In genomic region chr9:93300175-93300572, GRCh38 we compare ENCODE assay signal across 14 cellular contexts.
A peak's percentile ranks its signal among the peaks of the same experiment; 100 is the strongest.
DNase-seq lines count a peak whose midpoint lies in the region; ATAC-seq, FAIRE-seq and TF ChIP-seq lines count a peak whose summit lies in the region.
"Had no signal": no experiment of that assay in that cellular context is flagged by ENCODE, and none has a peak within 500 bp of the region (broad histone marks: within the 10 kb centered on the region; RNA-seq: fewer than 3 reads in every experiment).

No MANE protein-coding gene starts in this region.

- H2BK15ac ChIP-seq in neuronal stem cell (ENCODE audit: low read length) (no peak overlapping the region), mesenchymal stem cell (ENCODE audit: low read depth, poor library complexity, severe bottlenecking) (no peak overlapping the region)

- H2AFZ ChIP-seq in neuronal stem cell (ENCODE audit: low read length), result no peak overlapping the region
- no peak overlapping the region for H2AFZ ChIP-seq in mesenchymal stem cell (ENCODE audit: low read depth, low read length)

- H2BK5ac ChIP-seq in neuronal stem cell (ENCODE audit: low read length) (no peak overlapping the region), mesenchymal stem cell (ENCODE audit: low read depth, low read length, poor library complexity, severe bottlenecking) (no peak overlapping the region)

- no peak for FAIRE-seq in D721Med (lab: Jason Lieb, UNC)
- FAIRE-seq: H54 had no signal

- H3K27ac ChIP-seq in WERI-Rb-1 (peak overlapping the region; percentile 94), neuronal stem cell (replicated peaks; ENCODE audit: low read length) (no peak overlapping the region), mesenchymal stem cell (ENCODE audit: low read length, poor library complexity, severe bottlenecking) (no peak overlapping the region)
- H3K27ac ChIP-seq: KMS-11 had no signal

- H3K4ac ChIP-seq in neuronal stem cell (ENCODE audit: low read length) (no peak overlapping the region), mesenchymal stem cell (ENCODE audit: low read depth in 1 of 2, low read length in 2 of 2) (no peak overlapping the region)

- H2AK5ac ChIP-seq in neuronal stem cell (ENCODE audit: low read depth, low read length) (no peak overlapping the region), mesenchymal stem cell (ENCODE audit: low read length, severe bottlenecking) (no peak overlapping the region)

- H4K91ac ChIP-seq in neuronal stem cell (ENCODE audit: low read depth, low read length, poor library complexity) (no peak overlapping the region), mesenchymal stem cell (ENCODE audit: low read length) (no peak overlapping the region)

- H2BK12ac ChIP-seq in neuronal stem cell (ENCODE audit: low read length), result no peak overlapping the region
- H2BK12ac ChIP-seq in mesenchymal stem cell (ENCODE audit: low read length in 2 of 2), result no peak overlapping the region

- H3K23ac ChIP-seq in neuronal stem cell (ENCODE audit: low read depth, low read length, poor library complexity), result peak overlapping the region; percentile 80
- H3K23ac ChIP-seq in mesenchymal stem cell (ENCODE audit: low read length in 2 of 2), result no peak overlapping the region

- H3K18ac ChIP-seq in neuronal stem cell (ENCODE audit: low read length), result peak overlapping the region; percentile 57
- H3K18ac ChIP-seq in mesenchymal stem cell (ENCODE audit: low read depth in 1 of 2, low read length in 2 of 2), result no peak overlapping the region

- H2BK120ac ChIP-seq in neuronal stem cell (ENCODE audit: low read depth, low read length), result no peak overlapping the region
- H2BK120ac ChIP-seq in mesenchymal stem cell (ENCODE audit: low read depth, low read length), result no peak overlapping the region

- H3K9ac ChIP-seq in neuronal stem cell (ENCODE audit: low read depth, low read length, poor library complexity), result no peak overlapping the region
- no peak overlapping the region for H3K9ac ChIP-seq in mesenchymal stem cell (ENCODE audit: low read length)
- H3K9ac ChIP-seq: KMS-11 had no signal

- H4K8ac ChIP-seq in neuronal stem cell (ENCODE audit: low read depth, low read length) (no peak overlapping the region), mesenchymal stem cell (ENCODE audit: low read length) (no peak overlapping the region)

- H3K4me2 ChIP-seq in neuronal stem cell (ENCODE audit: insufficient read depth, low read length, poor library complexity, severe bottlenecking), result no peak overlapping the region
- H3K4me2 ChIP-seq in mesenchymal stem cell (ENCODE audit: low read length, poor library complexity, severe bottlenecking), result no peak overlapping the region
- H3K4me2 ChIP-seq: KMS-11 had no signal

- H3K4me1 ChIP-seq in neuronal stem cell (ENCODE audit: control insufficient read depth in 2 of 2, insufficient read depth in 1 of 2, low read depth in 1 of 2, low read length in 2 of 2), result peaks cover 0 to 7% of the 10 kb centered on the region in 2 donors
- H3K4me1 ChIP-seq in mesenchymal stem cell (ENCODE audit: control insufficient read depth, insufficient read depth, low read depth, low read length), result no peaks in the 10 kb centered on the region

- H3K4me3 ChIP-seq in WERI-Rb-1 (ENCODE audit: low read depth, low read length), result no peak overlapping the region
- H3K4me3 ChIP-seq in neuronal stem cell (ENCODE audit: low read length in 2 of 2), result no peak overlapping the region
- H3K4me3 ChIP-seq in mesenchymal stem cell (ENCODE audit: insufficient read depth in 1 of 2, low read depth in 1 of 2, low read length in 2 of 2), result no peak overlapping the region

- intact Hi-C loops in cardiac septum (cut with DNase I) (loop anchor here (5.0 to 10.0 kb wide), 2 partner anchors 193 to 265 kb away; no protein-coding TSS in a partner anchor), Right ventricle myocardium inferior (cut with DNase I) (loop anchor here (10.0 kb wide), 1 partner anchor 265 kb away; no protein-coding TSS in a partner anchor)

- no CpG with 5 or more reads among the region's 14 CpGs for WGBS in neuronal stem cell (ENCODE audit: extremely low coverage in 2 of 2, insufficient read length in 2 of 2, insufficient replicate concordance in 1 of 2), 2 donors
- WGBS in mesenchymal stem cell, result 97% methylated on average over 11 of the region's 14 CpGs

- no peak overlapping the region for H3K14ac ChIP-seq in neuronal stem cell (ENCODE audit: low read length)
- H3K14ac ChIP-seq in mesenchymal stem cell (ENCODE audit: low read length in 2 of 2), result no peak overlapping the region

- peaks cover 7% of the 10 kb centered on the region for H3K79me1 ChIP-seq in neuronal stem cell (ENCODE audit: low read depth, low read length)
- H3K79me1 ChIP-seq in mesenchymal stem cell (replicated peaks; ENCODE audit: low read length, poor library complexity, severe bottlenecking), result no peaks in the 10 kb centered on the region

- no peak for ATAC-seq in Right ventricle myocardium inferior
- ATAC-seq in GM19455 (IDR thresholded peaks at IDR 0.05; ENCODE audit: unreplicated experiment), result no peak
- ATAC-seq: Panc1 had no signal

- H3K9me3 ChIP-seq in WERI-Rb-1 (ENCODE audit: severe bottlenecking) (no peaks in the 10 kb centered on the region), neuronal stem cell (replicated peaks in 1 of 2; ENCODE audit: control insufficient read depth in 2 of 2, insufficient read depth in 1 of 2, low read depth in 1 of 2, low read length in 2 of 2) (no peaks in the 10 kb centered on the region), mesenchymal stem cell (ENCODE audit: control insufficient read depth, low read length) (no peaks in the 10 kb centered on the region)

- peaks cover 3% of the 10 kb centered on the region; the same call in 1 of the 2 replicates for H3K36me3 ChIP-seq in WERI-Rb-1
- H3K36me3 ChIP-seq in neuronal stem cell (replicated peaks in 1 of 2; ENCODE audit: control insufficient read depth in 2 of 2, insufficient read depth in 2 of 2, low read length in 2 of 2), result peaks cover 0 to 6% of the 10 kb centered on the region in 2 donors
- no peaks in the 10 kb centered on the region for H3K36me3 ChIP-seq in mesenchymal stem cell (ENCODE audit: control insufficient read depth in 1 of 2, insufficient read depth in 2 of 2, low read depth in 1 of 2, low read length in 2 of 2)

- no peak for TF ChIP-seq CTCF in WERI-Rb-1 (IDR thresholded peaks at IDR 0.05; ENCODE audit: low read depth, low read length)
- TF ChIP-seq CTCF in D721Med (IDR thresholded peaks at IDR 0.05; ENCODE audit: insufficient read depth, missing control alignments), result no peak

- DNase-seq in cardiac septum (ENCODE audit: low spot score), result peak; percentile 68
- no peak for DNase-seq in Right ventricle myocardium inferior (ENCODE audit: missing footprints)
- no peak for DNase-seq in WERI-Rb-1
- no peak for DNase-seq in neuronal stem cell (ENCODE audit: low spot score)
- no peak for DNase-seq in mesenchymal stem cell
- DNase-seq in D721Med (ENCODE audit: insufficient read length, low spot score), result no peak
- DNase-seq: CD8-positive, alpha-beta memory T cell; NCI-H1092; NCI-H748 treated with DMSO at 0.1 percent for 48 hours; SHP77 treated with DMSO at 0.1 percent for 48 hours had no signal

- no peaks in the 10 kb centered on the region for H3K27me3 ChIP-seq in WERI-Rb-1 (ENCODE audit: insufficient read depth, low read depth, severe bottlenecking)
- no peaks in the 10 kb centered on the region for H3K27me3 ChIP-seq in neuronal stem cell (ENCODE audit: control insufficient read depth in 3 of 3, insufficient read depth in 3 of 3, low read depth in 1 of 3, low read length in 3 of 3)
- peaks cover 3 to 14% of the 10 kb centered on the region in 2 experiments for H3K27me3 ChIP-seq in mesenchymal stem cell (ENCODE audit: control insufficient read depth in 1 of 2, insufficient read depth in 1 of 2, low read length in 2 of 2)
